Comparison of ENCODE assay signal across 8 cellular contexts in genomic region chrX:20224814-20225487, GRCh38. TPM values are rescaled to one million over a fixed set of nuclear protein-coding genes. Genes with fewer than 3 reads are reported as not detected.
DNase-seq lines count a peak whose midpoint lies in the region; ATAC-seq and TF ChIP-seq lines count a peak whose summit lies in the region.

No MANE protein-coding gene starts in this region.

- intact Hi-C loops in Right ventricle myocardium inferior (cut with DNase I): no loop called here

- no peaks in the 10 kb centered on the region for H3K36me3 ChIP-seq in right atrium auricular region

- DNase-seq in Right ventricle myocardium inferior (ENCODE audit: missing footprints): no peak
- no peak for DNase-seq in right atrium auricular region (ENCODE audit: low spot score)
- no peak for DNase-seq in activated CD4-positive, alpha-beta memory T cell treated with anti-CD3 and anti-CD28 coated beads, Interleukin-2, amount 10 ng/mL, durations not matched to agents 7 days and 5 days
- no peak for DNase-seq in stimulated activated naive B cell treated with anti-CD40 and anti-IgM and Interleukin-4, amounts not matched to agents 10 μg/mL and 1 μg/mL and 100 μg/mL, for 72 hours
- DNase-seq in LoVo (ENCODE audit: low spot score): no peak
- no peak for DNase-seq in GM19238 (ENCODE audit: insufficient read length, low spot score)
- DNase-seq in foreskin melanocyte: no peak

- peaks cover 17% of the 10 kb centered on the region for H3K4me1 Mint-ChIP-seq in activated CD4-positive, alpha-beta memory T cell treated with anti-CD3 and anti-CD28 coated beads, Interleukin-2, amount 10 ng/mL, durations not matched to agents 7 days and 5 days
- peaks cover 9 to 51% of the 10 kb centered on the region in 2 donors for H3K4me1 Mint-ChIP-seq in stimulated activated naive B cell treated with anti-CD40 and anti-IgM and Interleukin-4, amounts not matched to agents 10 μg/mL and 1 μg/mL and 100 μg/mL, for 72 hours

- peak overlapping the region; percentile 21 for H3K27ac Mint-ChIP-seq in activated CD4-positive, alpha-beta memory T cell treated with anti-CD3 and anti-CD28 coated beads, Interleukin-2, amount 10 ng/mL, durations not matched to agents 7 days and 5 days
- H3K27ac Mint-ChIP-seq in stimulated activated naive B cell treated with anti-CD40 and anti-IgM and Interleukin-4, amounts not matched to agents 10 μg/mL and 1 μg/mL and 100 μg/mL, for 72 hours: no peak overlapping the region

- H3K4me3 ChIP-seq in right atrium auricular region: no peak overlapping the region

- no peaks in the 10 kb centered on the region for H3K27me3 Mint-ChIP-seq in activated CD4-positive, alpha-beta memory T cell treated with anti-CD3 and anti-CD28 coated beads, Interleukin-2, amount 10 ng/mL, durations not matched to agents 7 days and 5 days
- peaks cover 0 to 8% of the 10 kb centered on the region in 2 donors for H3K27me3 Mint-ChIP-seq in stimulated activated naive B cell treated with anti-CD40 and anti-IgM and Interleukin-4, amounts not matched to agents 10 μg/mL and 1 μg/mL and 100 μg/mL, for 72 hours

- POLR2A ChIA-PET in activated CD4-positive, alpha-beta memory T cell treated with anti-CD3 and anti-CD28 coated beads, Interleukin-2, amount 10 ng/mL, durations not matched to agents 7 days and 5 days (lab: Charles Lee): no interaction called here

- TF ChIP-seq CTCF in right atrium auricular region (IDR thresholded peaks at IDR 0.05): no peak

- H3K27ac ChIP-seq in right atrium auricular region: peak overlapping the region in 1 of 2 donors; percentile 1

- peak; percentile 59 for ATAC-seq in Right ventricle myocardium inferior
- peak; percentile 91 for ATAC-seq in HG02870 (IDR thresholded peaks at IDR 0.05; ENCODE audit: unreplicated experiment)
- peak; percentile 93 for ATAC-seq in stimulated activated naive B cell treated with anti-CD40 and anti-IgM and Interleukin-4, amounts not matched to agents 10 μg/mL and 1 μg/mL and 100 μg/mL, for 72 hours (replicated peaks)

- peaks cover 0 to 10% of the 10 kb centered on the region in 2 donors for H3K4me1 ChIP-seq in right atrium auricular region

- H3K9me3 Mint-ChIP-seq in activated CD4-positive, alpha-beta memory T cell treated with anti-CD3 and anti-CD28 coated beads, Interleukin-2, amount 10 ng/mL, durations not matched to agents 7 days and 5 days: no peaks in the 10 kb centered on the region
- H3K9me3 Mint-ChIP-seq in stimulated activated naive B cell treated with anti-CD40 and anti-IgM and Interleukin-4, amounts not matched to agents 10 μg/mL and 1 μg/mL and 100 μg/mL, for 72 hours: peaks cover 0 to 2% of the 10 kb centered on the region in 2 donors

- no peaks in the 10 kb centered on the region for H3K27me3 ChIP-seq in right atrium auricular region

- H3K36me3 Mint-ChIP-seq in activated CD4-positive, alpha-beta memory T cell treated with anti-CD3 and anti-CD28 coated beads, Interleukin-2, amount 10 ng/mL, durations not matched to agents 7 days and 5 days (ENCODE audit: low read depth): peaks cover 37% of the 10 kb centered on the region
- peaks cover 19 to 22% of the 10 kb centered on the region in 2 donors for H3K36me3 Mint-ChIP-seq in stimulated activated naive B cell treated with anti-CD40 and anti-IgM and Interleukin-4, amounts not matched to agents 10 μg/mL and 1 μg/mL and 100 μg/mL, for 72 hours

- CTCF ChIA-PET in activated CD4-positive, alpha-beta memory T cell treated with anti-CD3 and anti-CD28 coated beads, Interleukin-2, amount 10 ng/mL, durations not matched to agents 7 days and 5 days (lab: Charles Lee): no interaction called here

- no peaks in the 10 kb centered on the region for H3K9me3 ChIP-seq in right atrium auricular region

- no peak overlapping the region for H3K4me3 Mint-ChIP-seq in activated CD4-positive, alpha-beta memory T cell treated with anti-CD3 and anti-CD28 coated beads, Interleukin-2, amount 10 ng/mL, durations not matched to agents 7 days and 5 days
- H3K4me3 Mint-ChIP-seq in stimulated activated naive B cell treated with anti-CD40 and anti-IgM and Interleukin-4, amounts not matched to agents 10 μg/mL and 1 μg/mL and 100 μg/mL, for 72 hours: peak overlapping the region in 1 of 2 donors; percentile 26

RNA-seq across cellular contexts. Expression of gene RPS6KA3, which starts 41.8 kb away (rescaled TPM):
- total RNA-seq in Right ventricle myocardium inferior (34.8 TPM), right atrium auricular region (10 to 100 TPM; 25.4 to 30.5 TPM)
- 10 to 100 TPM; 76.6 to 78.0 TPM for total RNA-seq in activated CD4-positive, alpha-beta memory T cell treated with anti-CD3 and anti-CD28 coated beads, Interleukin-2, amount 10 ng/mL, durations not matched to agents 7 days and 5 days
